ENCODE assay signal across 19 cellular contexts in the genomic region with DNA sequence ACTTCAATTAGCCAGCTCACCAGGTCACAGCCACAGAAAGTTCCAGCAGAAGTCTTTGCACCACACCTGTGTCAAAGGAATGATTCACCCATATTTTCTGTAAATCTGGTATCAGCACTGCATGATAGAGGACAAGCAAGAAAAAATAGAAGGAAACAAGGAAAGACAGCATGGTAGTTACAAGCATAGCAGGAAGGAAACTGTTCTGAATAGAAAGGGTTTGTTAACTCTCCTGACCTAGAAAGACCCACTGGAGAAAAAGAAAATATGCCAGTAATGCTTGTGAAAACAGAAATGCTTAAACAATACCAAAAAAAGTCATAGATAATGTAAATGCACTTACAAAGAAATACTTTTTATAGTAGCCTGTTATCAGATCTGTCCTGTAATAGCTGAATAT.
"Had no signal": no experiment of that assay in that cellular context is flagged by ENCODE, and none has a peak within 500 bp of the region (broad histone marks: within the 10 kb centered on the region; RNA-seq: fewer than 3 reads in every experiment).

No MANE protein-coding gene starts in this region.

- H3K4me3 Mint-ChIP-seq: activated CD4-positive, alpha-beta memory T cell treated with anti-CD3 and anti-CD28 coated beads for 36 hours; activated CD4-positive, alpha-beta T cell treated with anti-CD3 and anti-CD28 coated beads for 36 hours; activated T-cell treated with anti-CD3 and anti-CD28 coated beads, Interleukin-2, amount 50 U/mL, for 24 hours; immature natural killer cell; naive thymus-derived CD4-positive, alpha-beta T cell had no signal

- H3K27me3 Mint-ChIP-seq: activated CD4-positive, alpha-beta memory T cell treated with anti-CD3 and anti-CD28 coated beads for 36 hours; activated CD4-positive, alpha-beta T cell treated with anti-CD3 and anti-CD28 coated beads for 36 hours; activated T-cell treated with anti-CD3 and anti-CD28 coated beads, Interleukin-2, amount 50 U/mL, for 24 hours; naive thymus-derived CD4-positive, alpha-beta T cell had no signal

- H3K4me1 Mint-ChIP-seq: activated CD4-positive, alpha-beta T cell treated with anti-CD3 and anti-CD28 coated beads for 36 hours; immature natural killer cell; naive thymus-derived CD4-positive, alpha-beta T cell had no signal

- H3K27ac Mint-ChIP-seq: activated CD4-positive, alpha-beta memory T cell treated with anti-CD3 and anti-CD28 coated beads for 36 hours; activated CD4-positive, alpha-beta T cell treated with anti-CD3 and anti-CD28 coated beads for 36 hours; activated T-cell treated with anti-CD3 and anti-CD28 coated beads, Interleukin-2, amount 50 U/mL, for 24 hours; immature natural killer cell had no signal

- DNase-seq: activated CD4-positive, alpha-beta memory T cell treated with anti-CD3 and anti-CD28 coated beads for 36 hours; activated CD4-positive, alpha-beta T cell treated with anti-CD3 and anti-CD28 coated beads for 36 hours; activated naive CD4-positive, alpha-beta T cell treated with anti-CD3 and anti-CD28 coated beads, Interleukin-2, amount 50 U/mL, for 16 hours; activated T-cell treated with anti-CD3 and anti-CD28 coated beads, Interleukin-2, amount 50 U/mL, for 24 hours; adrenal gland; body of pancreas; cerebellar nuclear complex; dorsolateral prefrontal cortex; esophagus squamous epithelium; foreskin fibroblast; immature natural killer cell; naive thymus-derived CD4-positive, alpha-beta T cell; stimulated activated CD4-positive, alpha-beta T cell treated with anti-CD3 and anti-CD28 coated beads, Interleukin-15, amount 100 ng/mL, for 24 hours; stimulated activated CD4-positive, alpha-beta T cell treated with anti-CD3 and anti-CD28 coated beads, Interleukin-4, amount 100 ng/mL, for 4 hours; stimulated activated CD8-positive, alpha-beta memory T cell treated with anti-CD3 and anti-CD28 coated beads, Interleukin-4, amount 100 ng/mL, for 48 hours; stomach; T-helper 2 cell; testis; upper lobe of right lung had no signal

- H3K9me3 Mint-ChIP-seq: activated CD4-positive, alpha-beta memory T cell treated with anti-CD3 and anti-CD28 coated beads for 36 hours; activated T-cell treated with anti-CD3 and anti-CD28 coated beads, Interleukin-2, amount 50 U/mL, for 24 hours; immature natural killer cell; naive thymus-derived CD4-positive, alpha-beta T cell had no signal

- ATAC-seq: activated CD4-positive, alpha-beta T cell treated with anti-CD3 and anti-CD28 coated beads for 36 hours; body of pancreas; naive thymus-derived CD4-positive, alpha-beta T cell; upper lobe of right lung had no signal
